Comparison of ENCODE assay signal across 14 cellular contexts in the genomic region with DNA sequence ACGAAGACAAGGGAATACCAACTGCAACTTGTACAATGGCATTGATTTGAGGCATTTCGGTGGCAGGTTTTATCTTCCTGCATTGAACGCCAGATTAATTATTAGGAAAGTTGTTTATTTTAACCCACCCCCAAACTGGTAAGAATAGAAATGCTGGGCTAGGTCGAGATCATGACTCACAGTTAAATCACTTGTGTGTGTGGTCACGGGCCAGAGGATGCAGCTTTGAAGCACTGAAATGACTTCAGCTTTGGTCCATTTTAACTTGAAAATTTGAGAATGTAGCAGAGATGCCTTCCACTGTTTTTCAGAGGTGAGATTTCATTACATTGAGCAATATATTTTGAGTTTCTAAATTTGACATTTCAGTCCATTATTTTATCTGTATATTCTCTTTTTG. TPM values are rescaled to one million over a fixed set of nuclear protein-coding genes. Genes with fewer than 3 reads are reported as not detected.
A peak's percentile ranks its signal among the peaks of the same experiment; 100 is the strongest.
DNase-seq lines count a peak whose midpoint lies in the region; ATAC-seq, FAIRE-seq and TF ChIP-seq lines count a peak whose summit lies in the region.
"Had no signal": no experiment of that assay in that cellular context is flagged by ENCODE, and none has a peak within 500 bp of the region (broad histone marks: within the 10 kb centered on the region; RNA-seq: fewer than 3 reads in every experiment).

No MANE protein-coding gene starts in this region.

- no peak overlapping the region for H3K4me3 Mint-ChIP-seq in type B pancreatic cell
- H3K4me3 Mint-ChIP-seq: brain had no signal

- FAIRE-seq in K562 (lab: Jason Lieb, UNC), result no peak
- FAIRE-seq: GM12891 had no signal

- no peak overlapping the region for H3K27ac ChIP-seq in K562 (ENCODE audit: extremely low read depth, low read depth, low read length)
- H3K27ac ChIP-seq: HL-60 had no signal

- no peaks in the 10 kb centered on the region for H3K36me3 ChIP-seq in K562 (ENCODE audit: control insufficient read depth, insufficient read depth, low read length)

- BruUV-seq in K562 (replicated peaks; lab: Mats Ljungman, UMichigan), result no TSS peak

- no peak overlapping the region for H2AFZ ChIP-seq in K562 (ENCODE audit: low read depth, low read length)

- POLR2A ChIA-PET in K562 (lab: Yijun Ruan, JAX), result no interaction called here

- no peak for TF ChIP-seq CTCF in AG09319 (IDR thresholded peaks at IDR 0.05; ENCODE audit: low read depth, low read length)
- TF ChIP-seq CTCF in K562 (IDR thresholded peaks at IDR 0.05 in 2 of 3, conservative IDR thresholded peaks at IDR 0.05 in 1 of 3; ENCODE audit: insufficient read depth in 2 of 3, low read depth in 1 of 3, low read length in 3 of 3), result no peak
- TF ChIP-seq CTCF in type B pancreatic cell (conservative IDR thresholded peaks at IDR 0.05), result no peak

- CTCF ChIA-PET in K562 (lab: Yijun Ruan, JAX; ENCODE audit: low intra/inter-chr PET ratio), result interaction anchor here (1.1 to 8.1 kb wide), 4 partner anchors 38 to 227 kb away, joined by 3 to 185 read pairs (median 7); no protein-coding TSS in a partner anchor

- WGBS in K562 (ENCODE audit: insufficient coverage, low coverage, missing lambda C conversion rate), result 56% methylated on average over 5 of the region's 5 CpGs

- no peak for TF ChIP-seq EP300 in K562 (IDR thresholded peaks at IDR 0.05; ENCODE audit: low read length)

- H3K36me3 Mint-ChIP-seq in type B pancreatic cell, result peaks cover 7% of the 10 kb centered on the region

- no peaks in the 10 kb centered on the region for H3K4me1 Mint-ChIP-seq in type B pancreatic cell (ENCODE audit: unreplicated experiment)

- TF ChIP-seq POLR2A in K562 (conservative IDR thresholded peaks at IDR 0.05), result no peak

- in situ Hi-C loops in K562 (cut with MboI), result loop anchor here (5.0 kb wide), 1 partner anchor 153 kb away; no protein-coding TSS in a partner anchor

- DNase-seq in AG09319 (ENCODE audit: extremely low read depth, low read depth) (peak; percentile 32), HT-29 (ENCODE audit: low spot score) (peak; percentile 21), K562 (ENCODE audit: extremely low read depth in 1 of 4, low spot score in 3 of 4) (no peak), kidney tubule cell (ENCODE audit: low spot score) (peak; percentile 87), NOMO-1 (lab: John Stamatoyannopoulos, UW; ENCODE audit: unreplicated experiment in 2 of 2) (no peak), type B pancreatic cell (ENCODE audit: extremely low spot score, unreplicated experiment) (no peak)
- DNase-seq: COR-L47, left cardiac atrium, NCI-H2029 treated with DMSO at 0.1 percent for 48 hours had no signal

- ATAC-seq in K562 (no peak), GM18498 (IDR thresholded peaks at IDR 0.05; ENCODE audit: unreplicated experiment) (no peak), HG03460 (IDR thresholded peaks at IDR 0.05; ENCODE audit: unreplicated experiment) (no peak)
- ATAC-seq: left cardiac atrium had no signal

- H3K27ac Mint-ChIP-seq in type B pancreatic cell, result no peak overlapping the region
- H3K27ac Mint-ChIP-seq: brain had no signal

- intact Hi-C loops in K562 (cut with micrococcal nuclease), result no loop called here

- no peaks in the 10 kb centered on the region for H3K27me3 Mint-ChIP-seq in type B pancreatic cell
- H3K27me3 Mint-ChIP-seq: brain had no signal

- no peaks in the 10 kb centered on the region for H3K9me1 ChIP-seq in K562 (ENCODE audit: control insufficient read depth, insufficient read depth, low read length)

- TF ChIP-seq RAD21 in K562 (CRISPR knock-in tag; conservative IDR thresholded peaks at IDR 0.05 in 1 of 2, IDR thresholded peaks at IDR 0.05 in 1 of 2), result no peak

- H3K4me3 ChIP-seq in K562, result no peak overlapping the region

- no peaks in the 10 kb centered on the region for H3K9me3 Mint-ChIP-seq in type B pancreatic cell
- H3K9me3 Mint-ChIP-seq: brain had no signal

- H3K9me3 ChIP-seq in K562 (replicated peaks; ENCODE audit: control insufficient read depth, insufficient read depth, low read depth, low read length), result no peaks in the 10 kb centered on the region

- H3K4me1 ChIP-seq in K562 (replicated peaks in 1 of 2; ENCODE audit: control insufficient read depth in 2 of 2, insufficient read depth in 2 of 2, low read length in 2 of 2), result no peaks in the 10 kb centered on the region

- no peak overlapping the region for H3K9ac ChIP-seq in K562 (ENCODE audit: insufficient read depth in 1 of 2, low read depth in 2 of 2, low read length in 2 of 2)

- H4K20me1 ChIP-seq in K562 (replicated peaks; ENCODE audit: control insufficient read depth, insufficient read depth, low read length), result no peaks in the 10 kb centered on the region

- H3K4me2 ChIP-seq in K562 (ENCODE audit: insufficient read depth, low read length), result no peak overlapping the region

- H3K27me3 ChIP-seq in K562 (ENCODE audit: control insufficient read depth in 2 of 2, insufficient read depth in 2 of 2, low read length in 2 of 2), result no peaks in the 10 kb centered on the region

- H3K79me2 ChIP-seq in K562 (ENCODE audit: control insufficient read depth, insufficient read depth, low read length), result no peaks in the 10 kb centered on the region

TF ChIP-seq in K562, 482 proteins besides CTCF, POLR2A, EP300 and RAD21:
- TF ChIP-seq FOSL1 (tag; conservative IDR thresholded peaks at IDR 0.05) (peak; percentile 36; the same call in 1 of the 2 replicates), ZNF785 (CRISPR knock-in tag; IDR thresholded peaks at IDR 0.05) (no peak), FOXA3 (CRISPR knock-in tag; conservative IDR thresholded peaks at IDR 0.05 in 1 of 2, IDR thresholded peaks at IDR 0.05 in 1 of 2) (no peak)

RNA-seq across cellular contexts. Expression of gene KCNH3, which starts 23.6 kb away (rescaled TPM):
- total RNA-seq in HT-29 (2014; rRNA removed; shearing (Covaris generic)), result 0.36 TPM in 1 of 2 replicates, not detected in the other
- not detected in 2 replicates for total RNA-seq in K562 (2011; cell fraction: chromatin; rRNA removed; ENCODE audit: low replicate concordance)
- 0.17 TPM in 1 of 2 replicates, not detected in the other for total RNA-seq in K562 (2011; cell fraction: nucleolus; rRNA removed)
- total RNA-seq in K562 (2011; cell fraction: nucleoplasm; rRNA removed), result not detected in 2 replicates
- 0.08 TPM in 1 of 2 replicates, not detected in the other for total RNA-seq in K562 (2014; rRNA removed)
- not detected in 2 replicates for total RNA-seq in K562 (2014; rRNA removed; fragmentation: Illumina TruSeq; extraction: Trizol)
- total RNA-seq in K562 (2015; rRNA removed; fragmentation: Illumina TruSeq; extraction: Trizol), result not detected in 2 replicates
- total RNA-seq in K562 (2021), result 0.09 and 0.29 TPM in 2 replicates
- polyA plus RNA-seq in K562 (2011; rRNA removed), result 0.01 and 0.04 TPM in 2 replicates
- polyA plus RNA-seq in K562 (2011; cell fraction: cytosol; rRNA removed), result 0.01 and 0.12 TPM in 2 replicates
- polyA plus RNA-seq in K562 (2011; cell fraction: nucleus; rRNA removed), result 0.10 and 0.28 TPM in 2 replicates
- 0.04 and 0.05 TPM in 2 replicates for polyA plus RNA-seq in K562 (2012)
- polyA plus RNA-seq in K562 (2014; fragmentation: Illumina TruSeq; extraction: Trizol), result not detected in 2 replicates
- not detected for polyA plus RNA-seq in K562 (2014; fragmentation: Nextera tagmentation; extraction: Ambion mirVana)
- polyA plus RNA-seq in K562 (2014; rRNA removed), result 0.09 TPM in 1 of 2 replicates, not detected in the other
- polyA minus RNA-seq in K562 (2011; rRNA and poly(A)+ RNA removed), result not detected in 2 replicates
- not detected in 2 replicates for polyA minus RNA-seq in K562 (2011; cell fraction: cytosol; rRNA and poly(A)+ RNA removed)
- under 0.01 TPM in 1 of 2 replicates, not detected in the other for polyA minus RNA-seq in K562 (2011; cell fraction: nucleus; rRNA and poly(A)+ RNA removed)
- total RNA-seq in type B pancreatic cell (ENCODE audit: low replicate concordance), result 0.72 and 1.8 TPM in 2 replicates

RNA-seq across cellular contexts. Expression of gene MCRS1, which starts 52.7 kb away (rescaled TPM):
- total RNA-seq in HT-29 (2014; rRNA removed; shearing (Covaris generic)), result 124 and 130 TPM in 2 replicates
- total RNA-seq in K562 (2011; cell fraction: chromatin; rRNA removed; ENCODE audit: low replicate concordance), result 48.3 and 157 TPM in 2 replicates
- 116 and 118 TPM in 2 replicates for total RNA-seq in K562 (2011; cell fraction: nucleolus; rRNA removed)
- total RNA-seq in K562 (2011; cell fraction: nucleoplasm; rRNA removed), result 68.6 and 79.4 TPM in 2 replicates
- total RNA-seq in K562 (2014; rRNA removed) (69.2 and 95.6 TPM in 2 replicates), K562 (2014; rRNA removed; fragmentation: Illumina TruSeq; extraction: Trizol) (36.4 and 50.0 TPM in 2 replicates), K562 (2015; rRNA removed; fragmentation: Illumina TruSeq; extraction: Trizol) (71.7 and 73.2 TPM in 2 replicates), K562 (2021) (88.0 and 94.5 TPM in 2 replicates), type B pancreatic cell (ENCODE audit: low replicate concordance) (60.6 and 61.8 TPM in 2 replicates)
- polyA plus RNA-seq in K562 (2011; rRNA removed) (70.1 and 89.9 TPM in 2 replicates), K562 (2014; fragmentation: Illumina TruSeq; extraction: Trizol) (74.2 and 74.9 TPM in 2 replicates), K562 (2014; fragmentation: Nextera tagmentation; extraction: Ambion mirVana) (10 to 100 TPM; 60.8 to 98.6 TPM), K562 (2014; rRNA removed) (99.9 and 100 TPM in 2 replicates)
- polyA plus RNA-seq in K562 (2011; cell fraction: cytosol; rRNA removed), result 99.8 and 157 TPM in 2 replicates
- 247 and 284 TPM in 2 replicates for polyA plus RNA-seq in K562 (2011; cell fraction: nucleus; rRNA removed)
- 64.6 and 86.3 TPM in 2 replicates for polyA plus RNA-seq in K562 (2012)
- polyA minus RNA-seq in K562 (2011; rRNA and poly(A)+ RNA removed), result 37.7 and 53.3 TPM in 2 replicates
- 40.4 and 44.8 TPM in 2 replicates for polyA minus RNA-seq in K562 (2011; cell fraction: cytosol; rRNA and poly(A)+ RNA removed)
- 35.4 and 43.9 TPM in 2 replicates for polyA minus RNA-seq in K562 (2011; cell fraction: nucleus; rRNA and poly(A)+ RNA removed)

Comparison
In these comparisons a context has a peak if more than half of its experiments do, and no peak if none do; other contexts are left out.
1. DNase-seq: peak in AG09319 (single experiment), HT-29 (single experiment) and kidney tubule cell (single experiment); none in K562 (0 of 4), NOMO-1 (0 of 2) and type B pancreatic cell (single experiment).